Comparison of ENCODE assay signal across 8 cellular contexts in genomic region chrX:134548844-134549205, GRCh38.
DNase-seq lines count a peak whose midpoint lies in the region; ATAC-seq and TF ChIP-seq lines count a peak whose summit lies in the region.

No MANE protein-coding gene starts in this region.

- no peak for TF ChIP-seq POLR2A in body of pancreas (IDR thresholded peaks at IDR 0.05)

- no peak for ATAC-seq in stimulated activated naive CD8-positive, alpha-beta T cell treated with anti-CD3 and anti-CD28 coated beads, Interleukin-15, Interleukin-2, amounts not matched to agents 100 U/mL and 50 U/mL, for 24 hours
- ATAC-seq in body of pancreas (no peak), HG03175 (IDR thresholded peaks at IDR 0.05; ENCODE audit: unreplicated experiment) (no peak)

- H3K27ac ChIP-seq in body of pancreas: peak overlapping the region in 2 of 4 donors; percentile 59 to 80

- H3K4me1 ChIP-seq in mononuclear cell (ENCODE audit: insufficient read depth, low read length): peaks cover 23% of the 10 kb centered on the region
- peaks cover 16% of the 10 kb centered on the region for H3K4me1 ChIP-seq in body of pancreas

- no peaks in the 10 kb centered on the region for H3K36me3 ChIP-seq in body of pancreas (replicated peaks in 1 of 2; ENCODE audit: insufficient read depth in 1 of 2, low read depth in 2 of 2)

- TF ChIP-seq CTCF in brain (conservative IDR thresholded peaks at IDR 0.05) (no peak), body of pancreas (IDR thresholded peaks at IDR 0.05) (no peak)

- H3K27ac Mint-ChIP-seq in stimulated activated naive CD8-positive, alpha-beta T cell treated with anti-CD3 and anti-CD28 coated beads, Interleukin-15, Interleukin-2, amounts not matched to agents 100 ng/mL and 50 ng/mL, for 24 hours: peak overlapping the region; percentile 70
- H3K27ac Mint-ChIP-seq in brain: peak overlapping the region in 4 of 5 experiments; percentile 53 to 91 (median 90)

- WGBS in body of pancreas, 2 donors: 1 to 2% methylated on average over 17 of the region's 17 CpGs

- peaks cover 64% of the 10 kb centered on the region for H3K27me3 Mint-ChIP-seq in stimulated activated naive CD8-positive, alpha-beta T cell treated with anti-CD3 and anti-CD28 coated beads, Interleukin-15, Interleukin-2, amounts not matched to agents 100 ng/mL and 50 ng/mL, for 24 hours
- peaks cover 97% of the 10 kb centered on the region for H3K27me3 Mint-ChIP-seq in brain

- intact Hi-C loops in body of pancreas (cut with DNase I): no loop called here

- peak overlapping the region; percentile 40 for H3K4me3 ChIP-seq in mononuclear cell (ENCODE audit: low read length)
- peak overlapping the region in 1 of 2 donors; percentile 41 for H3K4me3 ChIP-seq in body of pancreas

- H3K4me3 Mint-ChIP-seq in stimulated activated naive CD8-positive, alpha-beta T cell treated with anti-CD3 and anti-CD28 coated beads, Interleukin-15, Interleukin-2, amounts not matched to agents 100 ng/mL and 50 ng/mL, for 24 hours: peak overlapping the region; percentile 87
- H3K4me3 Mint-ChIP-seq in brain: peak overlapping the region; percentile 86 to 93 (median 90)

- H3K4me1 Mint-ChIP-seq in stimulated activated naive CD8-positive, alpha-beta T cell treated with anti-CD3 and anti-CD28 coated beads, Interleukin-15, Interleukin-2, amounts not matched to agents 100 ng/mL and 50 ng/mL, for 24 hours (ENCODE audit: low read depth): peaks cover 21% of the 10 kb centered on the region
- H3K4me1 Mint-ChIP-seq in brain: peaks cover 35% of the 10 kb centered on the region

- H3K27me3 ChIP-seq in mononuclear cell (ENCODE audit: insufficient read depth, low read length): peaks cover 43% of the 10 kb centered on the region
- H3K27me3 ChIP-seq in body of pancreas: peaks cover 0 to 5% of the 10 kb centered on the region in 2 donors

- H3K36me3 Mint-ChIP-seq in stimulated activated naive CD8-positive, alpha-beta T cell treated with anti-CD3 and anti-CD28 coated beads, Interleukin-15, Interleukin-2, amounts not matched to agents 100 ng/mL and 50 ng/mL, for 24 hours (ENCODE audit: low read depth): no peaks in the 10 kb centered on the region
- peaks cover 4% of the 10 kb centered on the region for H3K36me3 Mint-ChIP-seq in brain

- H3K9me3 Mint-ChIP-seq in stimulated activated naive CD8-positive, alpha-beta T cell treated with anti-CD3 and anti-CD28 coated beads, Interleukin-15, Interleukin-2, amounts not matched to agents 100 ng/mL and 50 ng/mL, for 24 hours: no peaks in the 10 kb centered on the region
- peaks cover 0 to 7% (median 0%) of the 10 kb centered on the region in 5 experiments for H3K9me3 Mint-ChIP-seq in brain

- H3K9me3 ChIP-seq in mononuclear cell (ENCODE audit: low read depth, low read length) (no peaks in the 10 kb centered on the region), body of pancreas (no peaks in the 10 kb centered on the region)

- DNase-seq in stimulated activated naive CD8-positive, alpha-beta T cell treated with anti-CD3 and anti-CD28 coated beads, Interleukin-15, Interleukin-2, amounts not matched to agents 100 U/mL and 50 U/mL, for 24 hours: no peak
- no peak for DNase-seq in body of pancreas
- DNase-seq in GM19240 (ENCODE audit: insufficient read length, low spot score): no peak
- no peak for DNase-seq in RKO (ENCODE audit: low spot score)
